Comparison of ENCODE assay signal across 8 cellular contexts in the genomic region with DNA sequence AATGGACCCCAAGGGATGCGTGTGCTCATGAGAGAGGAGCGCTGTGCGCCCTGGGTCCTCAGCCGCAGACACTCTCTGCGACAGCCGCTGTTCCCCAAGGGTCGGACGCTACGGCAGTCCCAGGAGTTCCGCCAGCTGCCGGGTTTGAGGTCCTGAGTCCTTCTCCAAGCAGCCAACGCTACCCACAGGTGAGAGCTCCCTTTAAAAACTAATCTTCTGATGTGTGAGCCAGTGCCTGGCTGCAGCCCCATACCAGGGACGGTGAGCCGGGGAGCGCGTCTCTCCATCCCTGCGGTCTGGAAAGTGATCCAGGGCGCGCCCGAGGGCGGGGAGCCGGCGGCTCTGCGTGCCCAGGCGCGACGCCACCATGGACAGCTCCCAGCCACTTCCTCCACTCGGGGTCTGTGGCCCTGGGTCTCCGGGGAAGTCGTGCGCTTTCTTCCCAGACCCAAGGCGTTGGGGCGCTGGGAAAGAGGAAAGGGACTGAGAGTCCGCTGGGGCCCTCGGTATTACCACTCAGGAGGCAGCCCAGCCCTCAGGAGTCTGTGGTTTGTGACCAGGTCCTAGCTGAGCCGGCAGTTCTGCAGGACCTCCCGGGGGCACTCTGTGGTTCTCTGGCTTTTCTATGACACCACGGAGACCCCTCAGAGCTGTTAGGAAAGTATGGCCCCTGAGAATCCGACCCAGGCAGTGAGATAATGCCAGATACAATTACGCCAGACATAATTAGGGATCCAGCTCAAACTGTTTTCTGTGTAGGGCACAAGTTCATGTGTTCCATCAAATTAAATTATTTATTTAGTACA. TPM values are rescaled to one million over a fixed set of nuclear protein-coding genes. Genes with fewer than 3 reads are reported as not detected.
DNase-seq lines count a peak whose midpoint lies in the region; ATAC-seq and TF ChIP-seq lines count a peak whose summit lies in the region.

No MANE protein-coding gene starts in this region.

- H3K9me3 ChIP-seq in heart left ventricle (no peaks in the 10 kb centered on the region), heart right ventricle (no peaks in the 10 kb centered on the region), skeletal muscle tissue (ENCODE audit: control insufficient read depth in 3 of 3, low read length in 3 of 3) (no peaks in the 10 kb centered on the region)

- H3K27ac ChIP-seq in heart left ventricle: no peak overlapping the region
- no peak overlapping the region for H3K27ac ChIP-seq in heart right ventricle
- H3K27ac ChIP-seq in skeletal muscle tissue (ENCODE audit: low read depth, low read length): no peak overlapping the region

- no peak for TF ChIP-seq CTCF in heart left ventricle (IDR thresholded peaks at IDR 0.05)
- TF ChIP-seq CTCF in heart right ventricle (IDR thresholded peaks at IDR 0.05): no peak

- ATAC-seq in heart left ventricle (peak in 3 of 4 donors; percentile 51 to 64 (median 56)), heart right ventricle (peak in 7 of 8 donors; percentile 37 to 74 (median 59)), HG02623 (IDR thresholded peaks at IDR 0.05; ENCODE audit: unreplicated experiment) (no peak)

- 3 to 10% (median 4%) methylated on average over 10 to 40 of the region's 40 CpGs for WGBS in heart left ventricle, 4 donors
- WGBS in heart right ventricle, 2 donors: 3 to 4% methylated on average over 40 of the region's 40 CpGs

- H3K4me3 ChIP-seq in heart left ventricle (peak overlapping the region in 8 of 12 donors; percentile 40 to 65 (median 52)), heart right ventricle (peak overlapping the region in 7 of 10 donors; percentile 40 to 58 (median 57)), skeletal muscle tissue (ENCODE audit: low read length in 3 of 3) (peak overlapping the region in 2 of 3 donors; percentile 49 to 63)

- H3K36me3 ChIP-seq in heart left ventricle (no peaks in the 10 kb centered on the region), heart right ventricle (no peaks in the 10 kb centered on the region), skeletal muscle tissue (ENCODE audit: control insufficient read depth in 3 of 3, insufficient read depth in 3 of 3, low read length in 3 of 3) (no peaks in the 10 kb centered on the region)

- H3K27me3 ChIP-seq in heart left ventricle (peaks cover 0 to 56% (median 20%) of the 10 kb centered on the region in 9 donors), heart right ventricle (peaks cover 0 to 69% (median 38%) of the 10 kb centered on the region in 7 donors), skeletal muscle tissue (ENCODE audit: control insufficient read depth in 3 of 3, insufficient read depth in 3 of 3, low read length in 3 of 3) (peaks cover 37 to 43% (median 39%) of the 10 kb centered on the region in 3 donors)

- peak; percentile 31 to 78 (median 60) for DNase-seq in heart left ventricle
- no peak for DNase-seq in cardiac septum (ENCODE audit: low spot score)
- DNase-seq in activated T-cell treated with anti-CD3 and anti-CD28 coated beads, Interleukin-2, amount 50 U/mL, for 48 hours: peak; percentile 38 to 58
- DNase-seq in heart right ventricle: peak; percentile 56 to 63
- DNase-seq in pons (ENCODE audit: low spot score): no peak
- no peak for DNase-seq in NCI-H2107 treated with DMSO at 0.1 percent for 48 hours (lab: John Stamatoyannopoulos, UW; ENCODE audit: unreplicated experiment)

- intact Hi-C loops in heart left ventricle (cut with DNase I) (loop anchor here in 3 of 10 donors (5.0 to 10.0 kb wide), 2 partner anchors 192 to 326 kb away; no protein-coding TSS in a partner anchor), cardiac septum (cut with DNase I) (no loop called here), heart right ventricle (cut with DNase I) (loop anchor here in 5 of 10 donors (2.0 to 5.0 kb wide), 4 partner anchors 187 to 326 kb away; no protein-coding TSS in a partner anchor)

- peaks cover 2 to 49% (median 31%) of the 10 kb centered on the region in 12 donors for H3K4me1 ChIP-seq in heart left ventricle
- peaks cover 14 to 53% (median 38%) of the 10 kb centered on the region in 9 donors for H3K4me1 ChIP-seq in heart right ventricle
- H3K4me1 ChIP-seq in skeletal muscle tissue (ENCODE audit: control insufficient read depth in 3 of 3, insufficient read depth in 3 of 3, low read length in 3 of 3): peaks cover 22 to 33% (median 31%) of the 10 kb centered on the region in 3 donors

- no peak overlapping the region for H3K9ac ChIP-seq in skeletal muscle tissue (ENCODE audit: low read depth in 1 of 3, low read length in 3 of 3)

- no peak for TF ChIP-seq POLR2A in heart left ventricle (IDR thresholded peaks at IDR 0.05)

RNA-seq across cellular contexts. Expression of gene CEMIP, which starts 1.4 kb away (rescaled TPM):
- 1 to 10 TPM in 2 of 9 donors, under 1 TPM in 7; 0.04 to 9.6 (median 0.23) TPM for total RNA-seq in heart left ventricle
- polyA plus RNA-seq in heart left ventricle: under 1 TPM; 0.08 to 0.19 TPM
- total RNA-seq in cardiac septum: 0.46 TPM
- total RNA-seq in heart right ventricle: 1 to 10 TPM in 2 of 10 donors, under 1 TPM in 7, not detected in 1; 0.04 to 1.9 (median 0.34) TPM
- polyA plus RNA-seq in heart right ventricle: under 1 TPM; 0.01 to 0.07 TPM
- 0.52 TPM for total RNA-seq in skeletal muscle tissue

Comparison
In these comparisons a context has a peak if more than half of its experiments do, and no peak if none do; other contexts are left out.
1. DNase-seq: peak in heart left ventricle (5 of 5), activated T-cell treated with anti-CD3 and anti-CD28 coated beads, Interleukin-2, amount 50 U/mL, for 48 hours (2 of 2) and heart right ventricle (2 of 2); none in cardiac septum (single experiment), pons (single experiment) and NCI-H2107 treated with DMSO at 0.1 percent for 48 hours (single experiment).
2. Peak in every context shown above with its lines, with median percentiles within 50 percentile points of each other: H3K4me3 ChIP-seq.